In the genomic region with DNA sequence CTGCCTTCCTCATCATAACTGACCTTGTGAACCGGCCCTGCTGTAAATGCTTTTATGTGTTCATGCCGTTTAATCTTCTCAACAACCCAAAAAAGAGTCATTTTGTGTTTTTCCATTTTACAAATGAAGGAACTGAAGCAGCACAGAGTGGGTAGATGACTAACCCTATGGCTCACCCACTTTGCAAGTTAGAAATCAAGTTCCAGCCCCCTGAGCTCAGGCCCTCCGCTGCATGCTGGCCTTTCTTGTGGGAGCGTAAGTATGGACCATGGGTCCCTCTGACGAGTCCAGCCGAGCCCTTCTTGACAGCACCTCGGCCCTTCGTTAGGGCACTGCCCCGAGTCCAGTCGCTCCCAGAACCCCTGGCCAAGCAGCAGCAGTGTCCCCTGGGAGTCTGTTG, we compare ENCODE assay signal across 15 cellular contexts.
"Had no signal": no experiment of that assay in that cellular context is flagged by ENCODE, and none has a peak within 500 bp of the region (broad histone marks: within the 10 kb centered on the region; RNA-seq: fewer than 3 reads in every experiment).

No MANE protein-coding gene starts in this region.

- H3K27me3 ChIP-seq: foreskin keratinocyte, ovary, right atrium auricular region, sigmoid colon had no signal

- H3K4me1 ChIP-seq: left ventricle myocardium inferior had no signal

- H3K36me3 ChIP-seq: left ventricle myocardium inferior, lower lobe of right lung, ovary, right atrium auricular region, sigmoid colon had no signal

- H3K27me3 Mint-ChIP-seq: dendritic cell treated with granulocyte-macrophage colony-stimulating factor and Interleukin-4, amounts not matched to agents 40 ng/mL and 50 ng/mL, for 4 days; naive B cell had no signal

- DNase-seq: foreskin keratinocyte; left cardiac atrium; left ventricle myocardium inferior; lower lobe of right lung; naive B cell; ovary; sigmoid colon; small intestine; stimulated activated CD4-positive, alpha-beta T cell treated with anti-CD3 and anti-CD28 coated beads, Interleukin-2, amount 100 ng/mL, for 48 hours; stimulated activated naive CD4-positive, alpha-beta T cell treated with Interleukin-2 at 50 U/mL for 16 hours had no signal

- H3K4me1 Mint-ChIP-seq: naive B cell had no signal

- H3K4me3 Mint-ChIP-seq: dendritic cell treated with granulocyte-macrophage colony-stimulating factor and Interleukin-4, amounts not matched to agents 40 ng/mL and 50 ng/mL, for 4 days; memory B cell; naive B cell had no signal

- ATAC-seq: foreskin keratinocyte, left cardiac atrium, lower lobe of right lung had no signal

- H3K27ac ChIP-seq: foreskin keratinocyte, left ventricle myocardium inferior, lower lobe of right lung, ovary, right atrium auricular region, sigmoid colon had no signal

- FAIRE-seq: colon, kidney, small intestine had no signal

- H3K9me3 Mint-ChIP-seq: dendritic cell treated with granulocyte-macrophage colony-stimulating factor and Interleukin-4, amounts not matched to agents 40 ng/mL and 50 ng/mL, for 4 days had no signal

- H3K4me3 ChIP-seq: left ventricle myocardium inferior, lower lobe of right lung, ovary, right atrium auricular region, sigmoid colon had no signal

- H3K27ac Mint-ChIP-seq: dendritic cell treated with granulocyte-macrophage colony-stimulating factor and Interleukin-4, amounts not matched to agents 40 ng/mL and 50 ng/mL, for 4 days; memory B cell; naive B cell had no signal

- H3K36me3 Mint-ChIP-seq: memory B cell, naive B cell had no signal

- H3K9me3 ChIP-seq: ovary, right atrium auricular region had no signal
